In genomic region chr5:57298295-57298984, GRCh38 we compare ENCODE assay signal across 8 cellular contexts.
A peak's percentile ranks its signal among the peaks of the same experiment; 100 is the strongest.
DNase-seq lines count a peak whose midpoint lies in the region; ATAC-seq and TF ChIP-seq lines count a peak whose summit lies in the region.

No MANE protein-coding gene starts in this region.

- H3K27me3 ChIP-seq in left ventricle myocardium inferior (ENCODE audit: low read depth) = no peaks in the 10 kb centered on the region

- POLR2A ChIA-PET in HEK293 (lab: Yijun Ruan, JAX) = interaction anchor here (1.1 kb wide), 1 partner anchor 1162 kb away, joined by 8 read pairs; the partner anchor contains the start of gene PLK2

- H3K4me3 ChIP-seq in HEK293 (ENCODE audit: low read depth, low read length) (no peak overlapping the region), left ventricle myocardium inferior (peak overlapping the region; percentile 49)

- TF ChIP-seq CTCF in HEK293 (tag by site-specific recombination; IDR thresholded peaks at IDR 0.05) (peak; percentile 54; the same call in 1 of the 2 replicates), left ventricle myocardium inferior (IDR thresholded peaks at IDR 0.05; ENCODE audit: borderline replicate concordance) (peak; percentile 89)

- ATAC-seq in HG03565 (IDR thresholded peaks at IDR 0.05; ENCODE audit: unreplicated experiment) = no peak

- DNase-seq in EL (peak; percentile 82), NCI-H128 (lab: John Stamatoyannopoulos, UW; ENCODE audit: unreplicated experiment) (peak; percentile 40), T-helper 1 cell (peak; percentile 55 to 89 (median 75)), amniotic epithelial cell (ENCODE audit: low read depth) (peak; percentile 71), left ventricle myocardium inferior (peak; percentile 65), renal cortical epithelial cell (ENCODE audit: low read depth) (peak; percentile 82)

- H3K4me1 ChIP-seq in HEK293 (ENCODE audit: control insufficient read depth, insufficient read depth, low read length) (no peaks in the 10 kb centered on the region; the same call in none of the 2 replicates), left ventricle myocardium inferior (peaks cover 11% of the 10 kb centered on the region)

- H3K9me3 ChIP-seq in HEK293 (ENCODE audit: control insufficient read depth, insufficient read depth, low read depth, low read length) (no peaks in the 10 kb centered on the region), left ventricle myocardium inferior (replicated peaks) (no peaks in the 10 kb centered on the region)

- H3K27ac ChIP-seq in HEK293 (ENCODE audit: extremely low read depth, low read depth, low read length) = no peak overlapping the region
- peak overlapping the region; percentile 50 for H3K27ac ChIP-seq in left ventricle myocardium inferior (replicated peaks)

- intact Hi-C loops in left ventricle myocardium inferior (cut with micrococcal nuclease) = loop anchor here (10.0 kb wide), 2 partner anchors 196 to 476 kb away; no protein-coding TSS in a partner anchor

- H3K36me3 ChIP-seq in HEK293 (ENCODE audit: control insufficient read depth in 2 of 2, insufficient read depth in 1 of 2, low read length in 2 of 2) = no peaks in the 10 kb centered on the region
- H3K36me3 ChIP-seq in left ventricle myocardium inferior = no peaks in the 10 kb centered on the region

- CTCF ChIA-PET in HEK293 (lab: Yijun Ruan, JAX) = interaction anchor here (0.6 to 3.0 kb wide), 47 partner anchors 12 to 1551 kb away, joined by 3 to 39 read pairs (median 4); no protein-coding TSS in a partner anchor

TF ChIP-seq in HEK293, 187 proteins besides CTCF, POLR2A, EP300 and RAD21:
- peak; percentile 22; the same call in 1 of the 2 replicates for TF ChIP-seq ZNF660 (tag by site-specific recombination; IDR thresholded peaks at IDR 0.05)
- peak; percentile 86 for TF ChIP-seq ZNF654 (tag by site-specific recombination; IDR thresholded peaks at IDR 0.05; ENCODE audit: low read depth)
- TF ChIP-seq ZFP69B (tag by site-specific recombination; IDR thresholded peaks at IDR 0.05) = no peak
